1 cellular context compared by ENCODE assay signal in the genomic region with DNA sequence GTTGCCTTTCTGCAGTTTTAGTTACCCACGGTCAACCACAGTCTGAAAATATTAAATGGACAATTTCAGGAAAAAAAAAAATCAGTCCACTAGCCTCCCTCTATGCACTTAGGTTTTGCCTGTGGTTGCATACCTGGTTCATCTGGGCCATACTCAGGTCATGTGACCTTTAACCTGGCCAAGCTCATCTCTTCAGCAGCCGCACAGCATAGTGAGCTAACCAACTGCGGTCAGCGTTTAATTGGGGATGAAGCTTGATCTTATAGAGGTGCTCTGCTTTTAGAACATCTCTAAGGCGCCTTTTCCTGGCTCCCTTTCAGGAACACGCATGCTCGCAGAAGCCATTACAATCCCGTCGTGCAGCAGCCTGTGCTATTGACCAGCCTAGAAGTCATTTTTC.
TF ChIP-seq lines count a peak whose summit lies in the region.

No MANE protein-coding gene starts in this region.

TF ChIP-seq in endothelial cell of umbilical vein, 7 proteins besides CTCF, POLR2A, EP300 and RAD21:
- TF ChIP-seq EZH2 (IDR thresholded peaks at IDR 0.05; ENCODE audit: borderline replicate concordance, low read depth, low read length, severe bottlenecking), result no peak
- no peak for TF ChIP-seq FOS (IDR thresholded peaks at IDR 0.05; ENCODE audit: borderline replicate concordance, insufficient read depth, low read length)
- TF ChIP-seq POLR2AphosphoS5 (IDR thresholded peaks at IDR 0.05; ENCODE audit: insufficient read depth, low read depth, low read length), result no peak
- TF ChIP-seq, protein P1, sequence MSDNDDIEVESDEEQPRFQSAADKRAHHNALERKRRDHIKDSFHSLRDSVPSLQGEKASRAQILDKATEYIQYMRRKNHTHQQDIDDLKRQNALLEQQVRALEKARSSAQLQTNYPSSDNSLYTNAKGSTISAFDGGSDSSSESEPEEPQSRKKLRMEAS (IDR thresholded peaks at IDR 0.05; ENCODE audit: insufficient read depth, insufficient read length), result no peak
- TF ChIP-seq GATA2 (IDR thresholded peaks at IDR 0.05; ENCODE audit: insufficient read depth, insufficient read length, low read depth, low read length), result no peak
- no peak for TF ChIP-seq MYC (IDR thresholded peaks at IDR 0.05; ENCODE audit: low read depth, low read length)
- no peak for TF ChIP-seq JUN (IDR thresholded peaks at IDR 0.05; ENCODE audit: borderline replicate concordance, insufficient read depth, insufficient read length, low read depth)
